Comparison of ENCODE assay signal across 24 cellular contexts in the genomic region with DNA sequence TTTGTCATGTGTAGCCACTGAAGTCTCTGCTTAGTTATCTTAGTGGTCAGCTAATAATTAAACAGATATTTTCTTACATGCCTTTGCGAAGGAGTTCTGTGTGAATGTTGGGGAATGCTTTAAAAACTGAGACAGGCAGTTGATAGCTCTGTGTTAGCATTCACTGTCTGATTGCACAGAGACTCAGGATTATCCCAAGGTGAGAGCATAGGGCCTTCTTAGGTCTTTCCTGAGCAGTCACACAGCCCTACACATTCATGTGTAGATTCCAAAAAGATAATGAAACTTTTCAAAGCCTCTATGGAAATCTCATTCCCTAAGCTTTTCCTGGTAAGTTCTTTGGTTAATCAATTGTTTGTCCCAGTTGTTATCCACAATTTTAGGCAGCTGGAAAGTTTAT.
"Had no signal": no experiment of that assay in that cellular context is flagged by ENCODE, and none has a peak within 500 bp of the region (broad histone marks: within the 10 kb centered on the region; RNA-seq: fewer than 3 reads in every experiment).

No MANE protein-coding gene starts in this region.

- ATAC-seq: effector memory CD8-positive, alpha-beta T cell; heart right ventricle; left lobe of liver; naive thymus-derived CD4-positive, alpha-beta T cell; right cardiac atrium; stimulated activated naive B cell treated with anti-CD40 and anti-IgM and Interleukin-4, amounts not matched to agents 10 μg/mL and 1 μg/mL and 100 μg/mL, for 72 hours; upper lobe of right lung had no signal

- H3K4me3 ChIP-seq: esophagus squamous epithelium, heart right ventricle, lung, prostate gland, skin epidermis, thoracic aorta, transverse colon, upper lobe of right lung, uterus had no signal

- DNase-seq: cortex of kidney; effector memory CD8-positive, alpha-beta T cell; erythroblast; esophagus squamous epithelium; foreskin melanocyte; glutamatergic neuron; heart right ventricle; hypothalamus; mesendoderm; midbrain; naive thymus-derived CD4-positive, alpha-beta T cell; nucleus accumbens; right cardiac atrium; stimulated activated CD4-positive, alpha-beta T cell treated with anti-CD3 and anti-CD28 coated beads, Interleukin-15, amount 100 ng/mL, for 24 hours; stimulated activated CD4-positive, alpha-beta T cell treated with anti-CD3 and anti-CD28 coated beads, Interleukin-2, amount 100 ng/mL, for 48 hours; stimulated activated naive B cell treated with anti-CD40 and anti-IgM and Interleukin-4, amounts not matched to agents 10 μg/mL and 1 μg/mL and 100 μg/mL, for 72 hours; transverse colon; upper lobe of right lung; uterus had no signal

- H3K27me3 ChIP-seq: esophagus squamous epithelium, heart right ventricle, transverse colon, upper lobe of right lung, uterus had no signal

- H3K4me1 ChIP-seq: esophagus squamous epithelium, heart right ventricle, prostate gland, transverse colon, upper lobe of right lung, uterus had no signal

- H3K36me3 ChIP-seq: prostate gland, uterus had no signal

- H3K27ac ChIP-seq: esophagus squamous epithelium, heart right ventricle, prostate gland, skin epidermis, thoracic aorta, transverse colon, upper lobe of right lung, uterus had no signal

- H3K9me3 ChIP-seq: prostate gland had no signal
